21 cellular contexts compared by ENCODE assay signal in the genomic region with DNA sequence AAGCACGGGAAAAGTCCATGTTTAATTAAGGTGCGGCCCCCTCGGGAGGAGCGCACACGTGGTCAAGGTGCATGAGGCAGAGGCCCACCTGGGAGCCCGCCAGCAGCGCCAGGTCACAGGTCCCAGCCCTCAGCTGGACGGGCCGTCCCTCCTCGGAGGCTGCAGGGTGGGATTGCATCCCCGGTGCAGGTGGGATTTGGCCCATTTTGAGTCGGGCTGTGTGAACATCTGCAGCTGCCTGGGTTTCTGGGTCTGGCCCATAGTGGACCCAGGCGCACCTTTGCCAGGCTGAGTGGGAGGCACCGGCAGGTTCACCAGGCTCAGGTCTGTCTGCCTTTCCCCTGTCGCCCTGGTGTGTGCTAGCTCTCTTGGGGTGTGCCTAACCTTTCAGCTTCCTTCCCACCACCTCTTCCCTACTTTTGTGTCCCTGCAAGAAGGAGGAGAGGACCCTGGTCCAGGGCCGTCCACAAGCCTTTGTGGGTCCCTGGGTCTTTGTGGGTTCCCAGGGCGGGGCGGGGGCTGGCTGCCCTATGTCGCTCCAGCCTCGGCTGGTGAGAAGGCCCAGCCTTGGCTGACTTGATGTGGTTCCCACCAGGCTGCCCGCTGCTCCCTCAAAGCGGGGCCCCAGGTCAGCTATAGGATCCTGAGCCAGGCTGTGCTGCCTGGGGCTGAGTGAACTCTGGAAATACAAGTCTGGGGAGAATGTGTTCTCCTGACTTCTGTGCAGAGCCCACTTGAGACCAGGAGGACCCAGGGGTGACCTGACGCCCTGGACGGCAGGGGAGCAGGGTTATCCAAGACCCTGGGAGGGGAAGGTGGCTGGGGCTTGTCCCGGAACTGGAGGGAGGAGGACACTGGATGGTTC.
"Had no signal": no experiment of that assay in that cellular context is flagged by ENCODE, and none has a peak within 500 bp of the region (broad histone marks: within the 10 kb centered on the region; RNA-seq: fewer than 3 reads in every experiment).

No MANE protein-coding gene starts in this region.

- H3K36me3 ChIP-seq: colonic mucosa, lower lobe of right lung, neural progenitor cell, prostate gland, SJCRH30, stomach, suprapubic skin, tibial nerve had no signal

- H3K9me3 Mint-ChIP-seq: activated naive CD8-positive, alpha-beta T cell treated with anti-CD3 and anti-CD28 coated beads for 36 hours; activated T-cell treated with anti-CD3 and anti-CD28 coated beads, Interleukin-2, amount 50 U/mL, for 4 hours; activated T-helper 2 cell treated with anti-CD3 and anti-CD28 coated beads, Interferon-gamma antibody, Interleukin-2, Interleukin-4, amounts not matched to agents 10 μg/mL and 5 μg/mL and 100 μg/mL, durations not matched to agents 14 hours and 24 hours and 36 hours; central memory CD8-positive, alpha-beta T cell; naive B cell; neural progenitor cell; stimulated activated effector memory CD8-positive, alpha-beta T cell treated with anti-CD3 and anti-CD28 coated beads, Interleukin-12 subunit alpha, Interleukin-12 subunit beta, amount 100 ng/mL, for 72 hours had no signal

- H3K4me1 Mint-ChIP-seq: central memory CD8-positive, alpha-beta T cell; WTC11 had no signal

- H3K9ac ChIP-seq: neural progenitor cell had no signal

- FAIRE-seq: astrocyte, endometrium, TTC549 had no signal

- H3K9me3 ChIP-seq: colonic mucosa, lower lobe of right lung, prostate gland, SJCRH30, stomach, suprapubic skin, tibial nerve had no signal

- H3K4me1 ChIP-seq: colonic mucosa, lower lobe of right lung, neural progenitor cell, prostate gland, SJCRH30, suprapubic skin, tibial nerve had no signal

- H3K4me3 Mint-ChIP-seq: activated T-cell treated with anti-CD3 and anti-CD28 coated beads, Interleukin-2, amount 50 U/mL, for 4 hours; naive B cell; neural progenitor cell; stimulated activated effector memory CD8-positive, alpha-beta T cell treated with anti-CD3 and anti-CD28 coated beads, Interleukin-12 subunit alpha, Interleukin-12 subunit beta, amount 100 ng/mL, for 72 hours; WTC11 had no signal

- H3K27me3 ChIP-seq: neural progenitor cell, tibial nerve had no signal

- H3K36me3 Mint-ChIP-seq: naive B cell; neural progenitor cell; stimulated activated effector memory CD8-positive, alpha-beta T cell treated with anti-CD3 and anti-CD28 coated beads, Interleukin-12 subunit alpha, Interleukin-12 subunit beta, amount 100 ng/mL, for 72 hours had no signal

- DNase-seq: activated naive CD4-positive, alpha-beta T cell treated with Interleukin-2 at 50 U/mL for 16 hours; activated T-cell treated with anti-CD3 and anti-CD28 coated beads, Interleukin-2, amount 50 U/mL, for 4 hours; colonic mucosa; lower lobe of right lung; mesendoderm; naive B cell; SJCRH30; stomach had no signal

- H3K4me3 ChIP-seq: colonic mucosa, lower lobe of right lung, neural progenitor cell, prostate gland, SJCRH30, stomach, suprapubic skin, tibial nerve had no signal

- H3K4me2 ChIP-seq: neural progenitor cell had no signal

- H3K27ac Mint-ChIP-seq: activated T-helper 2 cell treated with anti-CD3 and anti-CD28 coated beads, Interferon-gamma antibody, Interleukin-2, Interleukin-4, amounts not matched to agents 10 μg/mL and 5 μg/mL and 100 μg/mL, durations not matched to agents 14 hours and 24 hours and 36 hours; neural progenitor cell; stimulated activated effector memory CD8-positive, alpha-beta T cell treated with anti-CD3 and anti-CD28 coated beads, Interleukin-12 subunit alpha, Interleukin-12 subunit beta, amount 100 ng/mL, for 72 hours; WTC11 had no signal

- H3K27ac ChIP-seq: colonic mucosa, lower lobe of right lung, neural progenitor cell, prostate gland, SJCRH30, stomach, suprapubic skin, tibial nerve had no signal

- H2AFZ ChIP-seq: neural progenitor cell had no signal

- ATAC-seq: left lobe of liver; lower lobe of right lung; stimulated activated effector memory CD8-positive, alpha-beta T cell treated with anti-CD3 and anti-CD28 coated beads, Interleukin-12 subunit alpha, Interleukin-12 subunit beta, amount 100 ng/mL, for 72 hours; WTC11 had no signal
